21 cellular contexts compared by ENCODE assay signal in genomic region chr11:132353255-132353654, GRCh38.
DNase-seq lines count a peak whose midpoint lies in the region; ATAC-seq, FAIRE-seq and TF ChIP-seq lines count a peak whose summit lies in the region.
"Had no signal": no experiment of that assay in that cellular context is flagged by ENCODE, and none has a peak within 500 bp of the region (broad histone marks: within the 10 kb centered on the region; RNA-seq: fewer than 3 reads in every experiment).

No MANE protein-coding gene starts in this region.

- H3K9me3 ChIP-seq in H1 (ENCODE audit: insufficient read depth in 2 of 2, low read depth in 1 of 2, low read length in 1 of 2), result no peaks in the 10 kb centered on the region
- no peaks in the 10 kb centered on the region for H3K9me3 ChIP-seq in CD4-positive, alpha-beta memory T cell (ENCODE audit: control insufficient read depth in 1 of 2, low read length in 2 of 2)
- H3K9me3 ChIP-seq: A549; BLaER1 treated with 17β-estradiol and CSF1 and Interleukin-3, amounts not matched to agents 10 nM and 100 nM had no signal

- POLR2A ChIA-PET in H1 (lab: Charles Lee; ENCODE audit: partially characterized antibody), result no interaction called here
- POLR2A ChIA-PET in CD4-positive, alpha-beta memory T cell (lab: Charles Lee; ENCODE audit: partially characterized antibody), result no interaction called here

- no peak overlapping the region for H3K18ac ChIP-seq in H1 (ENCODE audit: extremely low read depth, low read length)

- intact Hi-C loops in CD4-positive, alpha-beta memory T cell (cut with micrococcal nuclease), result no loop called here
- intact Hi-C loops in Calu3 (cut with micrococcal nuclease; ENCODE audit: unreplicated experiment), result no loop called here

- no peaks in the 10 kb centered on the region for H3K27me3 ChIP-seq in H1 (replicated peaks in 1 of 4; ENCODE audit: control insufficient read depth in 3 of 4, extremely low read depth in 1 of 4, insufficient read depth in 3 of 4, low read length in 3 of 4)
- H3K27me3 ChIP-seq in CD4-positive, alpha-beta memory T cell (ENCODE audit: insufficient read depth, low read length), result no peaks in the 10 kb centered on the region
- H3K27me3 ChIP-seq: BLaER1 treated with 17β-estradiol and CSF1 and Interleukin-3, amounts not matched to agents 10 nM and 100 nM had no signal

- H3K4me3 ChIP-seq in H1 (ENCODE audit: extremely low read depth in 1 of 4, insufficient read depth in 2 of 4, low read depth in 3 of 4, low read length in 4 of 4), result no peak overlapping the region
- no peak overlapping the region for H3K4me3 ChIP-seq in CD4-positive, alpha-beta memory T cell (ENCODE audit: low read length in 2 of 2)
- H3K4me3 ChIP-seq: A549; BLaER1 treated with 17β-estradiol and CSF1 and Interleukin-3, amounts not matched to agents 10 nM and 100 nM; GM12878 had no signal

- no TSS peak for BruUV-seq in Calu3 (replicated peaks; lab: Mats Ljungman, UMichigan)

- no peak overlapping the region for H4K5ac ChIP-seq in H1 (ENCODE audit: insufficient read length, low read depth, low read length)

- H3K4ac ChIP-seq in H1 (replicated peaks; ENCODE audit: insufficient read length, low read depth, low read length), result no peak overlapping the region

- no peak overlapping the region for H3K27ac Mint-ChIP-seq in CD4-positive, alpha-beta memory T cell
- no peak overlapping the region for H3K27ac Mint-ChIP-seq in Calu3 (ENCODE audit: unreplicated experiment)
- H3K27ac Mint-ChIP-seq: B cell; CD4-positive, alpha-beta T cell; CD8-positive, alpha-beta memory T cell had no signal

- H2AFZ ChIP-seq in H1 (ENCODE audit: low read length), result no peak overlapping the region

- no peaks in the 10 kb centered on the region for H3K36me3 Mint-ChIP-seq in CD4-positive, alpha-beta memory T cell
- H3K36me3 Mint-ChIP-seq in Calu3 (ENCODE audit: insufficient read depth, unreplicated experiment), result no peaks in the 10 kb centered on the region
- H3K36me3 Mint-ChIP-seq: CD8-positive, alpha-beta memory T cell had no signal

- H3K23ac ChIP-seq in H1 (ENCODE audit: insufficient read length), result no peak overlapping the region

- no peak for FAIRE-seq in H1 (lab: Jason Lieb, UNC)
- FAIRE-seq: A549, D721Med, GM12878, GM12892, GM19239 had no signal

- H3K4me2 ChIP-seq in H1 (ENCODE audit: insufficient read depth in 1 of 2, low read depth in 2 of 2, low read length in 2 of 2), result no peak overlapping the region
- H3K4me2 ChIP-seq: A549; BLaER1 treated with 17β-estradiol and CSF1 and Interleukin-3, amounts not matched to agents 10 nM and 100 nM had no signal

- H4K8ac ChIP-seq in H1 (ENCODE audit: extremely low read depth, insufficient read depth, low read length), result 0 out of 2 replicates have a peak overlapping the region, but pooled peaks have one; percentile 3

- CTCF ChIA-PET in H1 (lab: Charles Lee; ENCODE audit: partially characterized antibody) (interaction anchor here (1.3 kb wide), 1 partner anchor 53 kb away, joined by 3 read pairs; no protein-coding TSS in a partner anchor), Calu3 (lab: Charles Lee) (no interaction called here)
- CTCF ChIA-PET in CD4-positive, alpha-beta memory T cell (lab: Charles Lee; ENCODE audit: partially characterized antibody), result no interaction called here

- no peak for ATAC-seq in HG02884 (IDR thresholded peaks at IDR 0.05; ENCODE audit: unreplicated experiment)
- ATAC-seq: A549, GM12878 had no signal

- TF ChIP-seq RAD21 in H1 (IDR thresholded peaks at IDR 0.05 in 1 of 2, conservative IDR thresholded peaks at IDR 0.05 in 1 of 2; ENCODE audit: low read depth in 2 of 2, low read length in 2 of 2), result no peak

- no peaks in the 10 kb centered on the region for H3K4me1 ChIP-seq in H1 (replicated peaks in 1 of 4; ENCODE audit: control insufficient read depth in 3 of 4, insufficient read depth in 4 of 4, low read length in 3 of 4)
- H3K4me1 ChIP-seq in CD4-positive, alpha-beta memory T cell (ENCODE audit: insufficient read depth, low read length), result peaks cover 4% of the 10 kb centered on the region
- H3K4me1 ChIP-seq: A549 had no signal

- in situ Hi-C loops in G401 (cut with HindIII; ENCODE audit: low sequenced_read_pairs), result no loop called here

- no peak for TF ChIP-seq POLR2A in H1 (IDR thresholded peaks at IDR 0.05; ENCODE audit: control extremely low read depth in 1 of 2, low read depth in 2 of 2, low read length in 2 of 2)

- no peak overlapping the region for H3K56ac ChIP-seq in H1 (replicated peaks; ENCODE audit: insufficient read length, low read depth, low read length)

- H2BK120ac ChIP-seq in H1 (replicated peaks; ENCODE audit: low read depth, low read length), result no peak overlapping the region

- TF ChIP-seq EP300 in H1 (IDR thresholded peaks at IDR 0.05; ENCODE audit: borderline replicate concordance in 1 of 2, low read depth in 2 of 2, low read length in 2 of 2), result no peak

- DNase-seq in G401 (ENCODE audit: low spot score), result peak; percentile 39
- DNase-seq in cerebellar cortex (ENCODE audit: low spot score), result peak; percentile 27
- DNase-seq in H1 (ENCODE audit: low read depth in 1 of 2, low spot score in 2 of 2), result no peak
- DNase-seq in CD4-positive, alpha-beta memory T cell, result no peak
- DNase-seq in Calu3, result no peak
- DNase-seq: AML-193; CD4-positive, alpha-beta T cell; CD8-positive, alpha-beta memory T cell; COR-L47; DMS79 treated with DMSO at 0.1 percent for 48 hours; GDM1 had no signal

- TF ChIP-seq CTCF in H1 (IDR thresholded peaks at IDR 0.05; ENCODE audit: control extremely low read depth in 1 of 3, insufficient read depth in 1 of 3, low read depth in 1 of 3, low read length in 3 of 3) (no peak), Calu3 (IDR thresholded peaks at IDR 0.05; ENCODE audit: unreplicated experiment) (no peak)

- H4K91ac ChIP-seq in H1 (replicated peaks; ENCODE audit: insufficient read length, low read length), result no peak overlapping the region

- H3K23me2 ChIP-seq in H1 (ENCODE audit: low read depth, low read length), result no peaks in the 10 kb centered on the region

- no peaks in the 10 kb centered on the region for H3K79me1 ChIP-seq in H1 (ENCODE audit: low read depth, low read length)

- H2BK20ac ChIP-seq in H1 (ENCODE audit: low read length), result no peak overlapping the region

- H4K20me1 ChIP-seq in H1 (replicated peaks in 1 of 2; ENCODE audit: control insufficient read depth in 1 of 2, insufficient read depth in 2 of 2, low read length in 2 of 2), result no peaks in the 10 kb centered on the region
- H4K20me1 ChIP-seq: BLaER1 treated with 17β-estradiol and CSF1 and Interleukin-3, amounts not matched to agents 10 nM and 100 nM had no signal

- no peak overlapping the region for H2BK15ac ChIP-seq in H1 (ENCODE audit: low read length)

- H3K9me3 Mint-ChIP-seq in CD4-positive, alpha-beta memory T cell, result peaks cover 0 to 2% (median 0%) of the 10 kb centered on the region in 8 donors
- peaks cover 23% of the 10 kb centered on the region for H3K9me3 Mint-ChIP-seq in Calu3 (ENCODE audit: low read depth, unreplicated experiment)
- H3K9me3 Mint-ChIP-seq: CD4-positive, alpha-beta T cell had no signal

- H3K36me3 ChIP-seq in H1 (ENCODE audit: control insufficient read depth in 2 of 4, insufficient read depth in 4 of 4, low read length in 3 of 4), result no peaks in the 10 kb centered on the region
- no peaks in the 10 kb centered on the region for H3K36me3 ChIP-seq in CD4-positive, alpha-beta memory T cell (ENCODE audit: insufficient read depth, low read length)
- H3K36me3 ChIP-seq: BLaER1 treated with 17β-estradiol and CSF1 and Interleukin-3, amounts not matched to agents 10 nM and 100 nM had no signal

- H3K4me3 Mint-ChIP-seq in CD4-positive, alpha-beta memory T cell, result no peak overlapping the region
- no peak overlapping the region for H3K4me3 Mint-ChIP-seq in Calu3 (ENCODE audit: low read depth, unreplicated experiment)
- H3K4me3 Mint-ChIP-seq: B cell; CD4-positive, alpha-beta T cell; CD8-positive, alpha-beta memory T cell had no signal

- H3K4me1 Mint-ChIP-seq in CD4-positive, alpha-beta memory T cell, result peaks cover 3 to 12% (median 9%) of the 10 kb centered on the region in 4 donors
- H3K4me1 Mint-ChIP-seq in Calu3 (ENCODE audit: low read depth, unreplicated experiment), result no peaks in the 10 kb centered on the region

- H2BK5ac ChIP-seq in H1 (ENCODE audit: low read depth, low read length), result no peak overlapping the region

- no peak overlapping the region for H3K9ac ChIP-seq in H1 (replicated peaks in 1 of 4; ENCODE audit: extremely low read depth in 1 of 4, low read depth in 3 of 4, low read length in 3 of 4)
- H3K9ac ChIP-seq: BLaER1 treated with 17β-estradiol and CSF1 and Interleukin-3, amounts not matched to agents 10 nM and 100 nM had no signal

- no peak overlapping the region for H3K14ac ChIP-seq in H1 (ENCODE audit: insufficient read length)

- H3K27ac ChIP-seq in H1 (ENCODE audit: low read depth, low read length), result no peak overlapping the region
- H3K27ac ChIP-seq in CD4-positive, alpha-beta memory T cell (ENCODE audit: low read depth, low read length), result no peak overlapping the region
- H3K27ac ChIP-seq: 22Rv1; A549; BLaER1 treated with 17β-estradiol and CSF1 and Interleukin-3, amounts not matched to agents 10 nM and 100 nM; C4-2B had no signal

- H3K27me3 Mint-ChIP-seq in CD4-positive, alpha-beta memory T cell, result peaks cover 0 to 2% of the 10 kb centered on the region in 2 donors
- no peaks in the 10 kb centered on the region for H3K27me3 Mint-ChIP-seq in Calu3 (ENCODE audit: unreplicated experiment)
- H3K27me3 Mint-ChIP-seq: B cell; CD4-positive, alpha-beta T cell had no signal

- H2BK12ac ChIP-seq in H1 (ENCODE audit: low read depth, low read length), result no peak overlapping the region

- no peak overlapping the region for H2AK5ac ChIP-seq in H1 (ENCODE audit: low read depth, low read length)

- H3K79me2 ChIP-seq in H1 (ENCODE audit: control insufficient read depth in 1 of 2, insufficient read depth in 2 of 2, low read length in 2 of 2), result no peaks in the 10 kb centered on the region

- 95% methylated on average over 15 of the region's 15 CpGs; no CpG with 5 or more reads in 1 of the 2 experiments for WGBS in H1 (ENCODE audit: extremely low coverage in 1 of 2, insufficient coverage in 1 of 2, insufficient read length in 1 of 2, insufficient replicate concordance in 2 of 2, low coverage in 1 of 2, low lambda C conversion rate in 2 of 2, missing lambda C conversion rate in 1 of 2), 2 experiments

TF ChIP-seq in H1, 55 proteins besides CTCF, POLR2A, EP300 and RAD21 (continues in another document):
- TF ChIP-seq BRCA1 (IDR thresholded peaks at IDR 0.05; ENCODE audit: low read depth, low read length) (no peak), ATF3 (IDR thresholded peaks at IDR 0.05; ENCODE audit: insufficient read depth, low read depth, low read length) (no peak), GTF2F1 (IDR thresholded peaks at IDR 0.05; ENCODE audit: borderline replicate concordance, low read depth, low read length) (no peak), POLR2AphosphoS5 (IDR thresholded peaks at IDR 0.05; ENCODE audit: low read depth, low read length) (no peak), GABPA (IDR thresholded peaks at IDR 0.05; ENCODE audit: borderline replicate concordance, insufficient read depth, low read length) (no peak), EGR1 (IDR thresholded peaks at IDR 0.05; ENCODE audit: borderline replicate concordance, low read depth, low read length) (no peak)

Comparison
In these comparisons a context has a peak if more than half of its experiments do, and no peak if none do; other contexts are left out.
1. DNase-seq: peak in G401 (single experiment) and cerebellar cortex (single experiment); none in H1 (0 of 2), CD4-positive, alpha-beta memory T cell (0 of 5) and Calu3 (single experiment).